In the genomic region with DNA sequence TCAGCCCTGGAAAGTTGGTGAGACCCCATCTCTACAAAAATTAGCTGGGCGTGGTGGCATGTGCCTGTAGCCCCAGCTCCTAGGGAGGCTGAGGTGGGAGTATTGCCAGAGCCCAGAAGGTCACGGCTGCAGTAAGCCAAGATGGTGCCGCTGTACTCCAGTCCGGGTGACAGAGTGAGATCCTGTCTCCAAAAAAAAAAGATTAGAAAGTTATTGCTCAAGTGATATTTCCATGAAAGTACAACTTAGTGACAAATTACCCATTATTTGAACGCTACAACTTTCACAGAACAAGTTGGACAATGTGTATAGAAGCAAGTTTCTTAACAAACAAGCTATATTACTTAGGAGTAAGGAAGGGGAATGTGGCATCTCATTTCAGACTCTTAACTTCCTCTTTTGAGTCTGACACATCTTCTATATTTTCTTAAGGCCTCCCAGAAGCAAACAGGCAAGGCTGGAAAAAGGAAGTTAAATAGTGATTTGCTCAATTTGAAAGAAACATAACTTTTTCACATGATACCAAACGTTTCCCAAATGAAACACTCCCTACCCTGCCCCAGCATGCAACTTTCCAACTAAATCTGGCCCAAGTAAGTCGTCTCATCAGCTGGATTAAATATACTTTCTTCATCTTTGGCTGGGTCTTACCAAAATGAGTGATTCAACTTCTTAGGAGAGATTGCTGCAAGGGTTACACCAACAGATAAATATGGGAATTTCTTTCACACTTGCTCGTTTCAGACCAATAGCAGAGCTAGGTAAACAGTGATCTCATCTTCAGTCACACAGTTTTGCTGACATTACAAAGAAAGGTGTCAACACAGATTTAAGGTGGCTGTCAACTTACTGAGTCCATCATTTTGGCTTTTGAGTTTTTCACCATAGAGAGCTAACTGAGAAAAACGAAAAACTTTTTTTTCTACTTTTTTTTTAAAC, we compare ENCODE assay signal across 8 cellular contexts.
DNase-seq lines count a peak whose midpoint lies in the region; ATAC-seq and TF ChIP-seq lines count a peak whose summit lies in the region.

No MANE protein-coding gene starts in this region.

- POLR2A ChIA-PET in AG04450 (lab: Yijun Ruan, JAX): interaction anchor here (0.7 to 3.3 kb wide), 10 partner anchors 23 to 493 kb away, joined by 3 to 100 read pairs (median 8); a partner anchor contains a TSS

- CTCF ChIA-PET in AG04450 (lab: Charles Lee): interaction anchor here (0.7 kb wide), 1 partner anchor 806 kb away, joined by 3 read pairs; no protein-coding TSS in a partner anchor

- no peak overlapping the region; the same call in 1 of the 2 replicates for H3K4me3 ChIP-seq in AG04450 (ENCODE audit: low read depth, low read length)

- H3K9me3 ChIP-seq in AG04450 (ENCODE audit: control insufficient read depth, insufficient read depth, low read length): no peaks in the 10 kb centered on the region

- H3K27ac ChIP-seq in AG04450 (ENCODE audit: low read depth, low read length) (peak overlapping the region; percentile 77), cingulate gyrus (ENCODE audit: low read depth, low read length) (peak overlapping the region; percentile 30)

- no peaks in the 10 kb centered on the region for H3K27me3 ChIP-seq in AG04450 (ENCODE audit: control insufficient read depth, insufficient read depth, low read length)

- peak; percentile 27 for ATAC-seq in GM21381 (IDR thresholded peaks at IDR 0.05; ENCODE audit: unreplicated experiment)

- DNase-seq in AG04450 (ENCODE audit: low read depth, low spot score) (peak; percentile 52), NOMO-1 treated with dmso at 0.1 percent for 144 hours (lab: John Stamatoyannopoulos, UW; ENCODE audit: unreplicated experiment) (peak; percentile 84), midbrain (lab: John Stamatoyannopoulos, UW) (peak; percentile 16), DMS153 (lab: John Stamatoyannopoulos, UW) (no peak), NCI-H526 (lab: John Stamatoyannopoulos, UW) (no peak)
- no peak for DNase-seq in stimulated activated CD4-positive, alpha-beta T cell treated with anti-CD3 and anti-CD28 coated beads, Interleukin-4, amount 100 ng/mL, for 1 hour

- no peak for TF ChIP-seq CTCF in AG04450 (IDR thresholded peaks at IDR 0.05; ENCODE audit: low read depth, low read length)

Comparison
In these comparisons a context has a peak if more than half of its experiments do, and no peak if none do; other contexts are left out.
1. DNase-seq: peak in AG04450 (single experiment), NOMO-1 treated with dmso at 0.1 percent for 144 hours (single experiment) and midbrain (single experiment); none in DMS153 (single experiment), NCI-H526 (0 of 2) and stimulated activated CD4-positive, alpha-beta T cell treated with anti-CD3 and anti-CD28 coated beads, Interleukin-4, amount 100 ng/mL, for 1 hour (single experiment).